32 cellular contexts compared by ENCODE assay signal in genomic region chr2:40652155-40652554, GRCh38.
"Had no signal": no experiment of that assay in that cellular context is flagged by ENCODE, and none has a peak within 500 bp of the region (broad histone marks: within the 10 kb centered on the region; RNA-seq: fewer than 3 reads in every experiment).

No MANE protein-coding gene starts in this region.

- H3K9me3 ChIP-seq: MG63 had no signal

- H3K4me3 ChIP-seq: MG63 had no signal

- H3K27me3 ChIP-seq: MG63 had no signal

- DNase-seq: Karpas-422, Kasumi-1, MG63, MM.1S, MV-4-11, NCI-H1048, NCI-H1092, NCI-H1092 treated with DMSO at 0.1 percent for 48 hours, NCI-H1105, NCI-H1105 treated with DMSO at 0.1 percent for 48 hours, NCI-H1417 treated with DMSO at 0.1 percent for 48 hours, NCI-H1436, NCI-H1436 treated with DMSO at 0.1 percent for 48 hours, NCI-H146, NCI-H1694, NCI-H1694 treated with DMSO at 0.1 percent for 48 hours, NCI-H187, NCI-H187 treated with DMSO at 0.1 percent for 48 hours, NCI-H1930, NCI-H2029, NCI-H2029 treated with DMSO at 0.1 percent for 48 hours, NCI-H2081, NCI-H2081 treated with DMSO at 0.1 percent for 48 hours, NCI-H2107, NCI-H2171, NCI-H2171 treated with DMSO at 0.1 percent for 48 hours, NCI-H226, NCI-H345, NCI-H446, NCI-H446 treated with DMSO at 0.1 percent for 48 hours, NCI-H510A, NCI-H510A treated with DMSO at 0.1 percent for 48 hours had no signal

- H3K36me3 ChIP-seq: MG63 had no signal
